ENCODE assay signal across 8 cellular contexts in the genomic region with DNA sequence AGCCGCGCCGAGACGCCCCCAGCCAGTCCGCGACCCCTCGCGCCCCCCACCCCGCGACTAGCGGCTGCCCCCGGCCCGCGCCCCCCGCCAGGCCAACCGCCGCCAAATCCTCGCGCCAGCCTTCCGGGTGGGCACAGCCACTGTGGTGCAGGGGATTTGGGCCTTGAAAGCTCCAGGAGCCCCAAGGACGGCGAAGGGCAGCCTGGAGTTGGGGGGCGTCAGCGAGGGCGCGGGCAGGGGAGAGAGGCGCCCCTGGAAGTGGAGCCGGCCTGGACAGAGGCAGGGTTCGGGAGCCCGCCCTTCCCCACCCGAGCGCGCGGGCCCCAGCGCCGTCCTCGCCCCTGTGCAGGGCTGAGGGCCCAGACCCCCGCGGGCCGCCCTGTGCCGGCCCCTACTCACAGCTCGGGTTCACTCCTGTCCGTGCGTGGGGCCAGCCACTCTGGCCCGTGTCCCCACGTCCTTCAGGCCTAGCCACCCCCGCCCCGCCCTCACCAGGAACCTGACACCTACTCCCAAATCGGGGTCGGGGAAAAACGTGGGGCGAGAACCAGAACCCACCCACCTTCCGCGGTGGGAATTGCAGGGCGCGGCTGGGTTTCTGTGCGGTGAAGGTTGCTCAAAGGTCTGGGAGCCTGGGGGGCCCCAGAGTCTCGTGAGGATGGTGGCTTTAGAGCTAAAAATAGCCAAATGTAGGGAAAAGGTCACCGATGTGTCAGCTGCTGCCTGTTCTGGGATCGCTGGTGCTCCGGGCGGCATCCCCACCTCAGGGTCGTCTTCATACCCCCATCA. TPM values are rescaled to one million over a fixed set of nuclear protein-coding genes. Genes with fewer than 3 reads are reported as not detected.
DNase-seq lines count a peak whose midpoint lies in the region; ATAC-seq and TF ChIP-seq lines count a peak whose summit lies in the region.

Gene CPT1B (minus strand): TSS at position 441 of the 789 bp plus-strand sequence. CDS start 512 bp downstream, outside the sequence.

- H3K4me1 Mint-ChIP-seq in CD14-positive monocyte, result peaks cover 32% of the 10 kb centered on the region
- H3K4me1 Mint-ChIP-seq in T-helper 17 cell, result peaks cover 16% of the 10 kb centered on the region

- no CpG with 5 or more reads among the region's 63 CpGs for WGBS in trophoblast cell (ENCODE audit: extremely low coverage, insufficient coverage, insufficient read length)

- no peak within 1 kb of the TSS for H2BK12ac ChIP-seq in trophoblast cell (ENCODE audit: low read length)

- intact Hi-C loops in CD14-positive monocyte (cut with micrococcal nuclease), result loop anchor here in 1 of 2 donors (5.0 kb wide), 1 partner anchor 66 kb away; no protein-coding TSS in a partner anchor

- H4K12ac ChIP-seq in trophoblast cell (ENCODE audit: low read depth, low read length), result no peak within 1 kb of the TSS

- no peak within 1 kb of the TSS for H2BK5ac ChIP-seq in trophoblast cell (ENCODE audit: low read depth, low read length, poor library complexity)

- DNase-seq in CD14-positive monocyte (ENCODE audit: low spot score) (no peak), T-helper 17 cell (no peak), cardiac muscle cell (ENCODE audit: low read depth in 1 of 2, low spot score in 1 of 2) (peak; percentile 42 to 53), trophoblast cell (peak in 1 of 2 donors; percentile 30), superior temporal gyrus (ENCODE audit: extremely low spot score) (no peak), NCI-H345 treated with DMSO at 0.1 percent for 48 hours (lab: John Stamatoyannopoulos, UW; ENCODE audit: unreplicated experiment) (no peak), G401 (ENCODE audit: low spot score) (no peak)

- H2AK5ac ChIP-seq in trophoblast cell (ENCODE audit: low read length), result no peak within 1 kb of the TSS

- H3K27ac Mint-ChIP-seq in CD14-positive monocyte (peak within 1 kb of the TSS in 1 of 7 donors; percentile 53), T-helper 17 cell (peak within 1 kb of the TSS; percentile 39)

- no peak within 1 kb of the TSS for H3K4ac ChIP-seq in trophoblast cell (ENCODE audit: low read depth, low read length)

- H3K9ac ChIP-seq in trophoblast cell (ENCODE audit: low read length), result no peak within 1 kb of the TSS

- in situ Hi-C loops in G401 (cut with HindIII; ENCODE audit: low sequenced_read_pairs), result loop anchor here (10.0 kb wide), 1 partner anchor 83 kb away; no protein-coding TSS in a partner anchor

- H3K4me3 Mint-ChIP-seq in CD14-positive monocyte, result peak within 1 kb of the TSS; percentile 4 to 60
- peak within 1 kb of the TSS; percentile 31 for H3K4me3 Mint-ChIP-seq in T-helper 17 cell

- H3K27me3 Mint-ChIP-seq in CD14-positive monocyte (ENCODE audit: low read depth in 3 of 3) (peaks cover 2 to 8% (median 7%) of the 10 kb centered on the region in 3 donors), T-helper 17 cell (no peaks in the 10 kb centered on the region)

- ATAC-seq in T-helper 17 cell, result no peak
- ATAC-seq in GM18858 (IDR thresholded peaks at IDR 0.05; ENCODE audit: unreplicated experiment), result no peak

- TF ChIP-seq CTCF in CD14-positive monocyte (IDR thresholded peaks at IDR 0.05) (no peak), cardiac muscle cell (IDR thresholded peaks at IDR 0.05; ENCODE audit: low read depth, low read length) (peak; percentile 13)

- H4K8ac ChIP-seq in trophoblast cell (ENCODE audit: low read depth, low read length), result no peak within 1 kb of the TSS

- H3K36me3 Mint-ChIP-seq in CD14-positive monocyte (peaks cover 38 to 58% of the 10 kb centered on the region in 2 donors), T-helper 17 cell (ENCODE audit: low read depth) (no peaks in the 10 kb centered on the region)

- H2AFZ ChIP-seq in trophoblast cell (ENCODE audit: insufficient read depth, low read length, poor library complexity), result no peak within 1 kb of the TSS

- no peak within 1 kb of the TSS for H3K4me3 ChIP-seq in cardiac muscle cell
- H3K4me3 ChIP-seq in trophoblast cell (ENCODE audit: low read depth, low read length), result peak within 1 kb of the TSS; percentile 7

- no peaks in the 10 kb centered on the region for H3K9me3 ChIP-seq in T-helper 17 cell (ENCODE audit: control insufficient read depth, low read length, poor library complexity, severe bottlenecking)
- H3K9me3 ChIP-seq in cardiac muscle cell (ENCODE audit: low read depth), result no peaks in the 10 kb centered on the region
- peaks cover 2% of the 10 kb centered on the region for H3K9me3 ChIP-seq in trophoblast cell (ENCODE audit: insufficient read depth, low read depth, low read length)

- peaks cover 21% of the 10 kb centered on the region for H3K4me1 ChIP-seq in cardiac muscle cell (ENCODE audit: low read depth)
- H3K4me1 ChIP-seq in trophoblast cell (ENCODE audit: control insufficient read depth in 1 of 2, insufficient read depth in 2 of 2, low read length in 2 of 2), result peaks cover 7 to 8% of the 10 kb centered on the region in 2 experiments

- peaks cover 7% of the 10 kb centered on the region for H3K79me1 ChIP-seq in trophoblast cell (ENCODE audit: low read length)

- H3K27ac ChIP-seq in cardiac muscle cell (peak within 1 kb of the TSS; percentile 93), trophoblast cell (ENCODE audit: low read depth, low read length) (no peak within 1 kb of the TSS)

- no peak within 1 kb of the TSS for H3K18ac ChIP-seq in trophoblast cell (ENCODE audit: low read length)

- H3K4me2 ChIP-seq in trophoblast cell (ENCODE audit: low read length), result no peak within 1 kb of the TSS

- H3K36me3 ChIP-seq in cardiac muscle cell (no peaks in the 10 kb centered on the region), trophoblast cell (ENCODE audit: control insufficient read depth in 1 of 2, insufficient read depth in 2 of 2, low read length in 2 of 2) (peaks cover 52 to 56% of the 10 kb centered on the region in 2 experiments)

- H3K23ac ChIP-seq in trophoblast cell (ENCODE audit: low read length), result no peak within 1 kb of the TSS

- peaks cover 7% of the 10 kb centered on the region for H3K79me2 ChIP-seq in trophoblast cell (ENCODE audit: control insufficient read depth, insufficient read depth, low read length, poor library complexity)

- H3K27me3 ChIP-seq in cardiac muscle cell (no peaks in the 10 kb centered on the region), trophoblast cell (ENCODE audit: insufficient read depth, low read length) (no peaks in the 10 kb centered on the region)

- no peak within 1 kb of the TSS for H3K14ac ChIP-seq in trophoblast cell (ENCODE audit: low read length)

- no peaks in the 10 kb centered on the region for H3K9me3 Mint-ChIP-seq in CD14-positive monocyte

- H2BK120ac ChIP-seq in trophoblast cell (ENCODE audit: insufficient read depth, low read length, poor library complexity), result no peak within 1 kb of the TSS

- H4K91ac ChIP-seq in trophoblast cell (ENCODE audit: low read depth, low read length), result no peak within 1 kb of the TSS

RNA-seq across cellular contexts. Expression of gene CPT1B, which starts in this region (rescaled TPM):
- polyA plus RNA-seq in CD14-positive monocyte (under 1 TPM in 1 of 2 donors, not detected in 1; 0.18 TPM), cardiac muscle cell (53.1 and 58.7 TPM in 2 replicates)
- total RNA-seq in T-helper 17 cell (10 to 100 TPM; 40.0 to 59.5 TPM), cardiac muscle cell (25.7 and 39.1 TPM in 2 replicates)
- 18.3 and 19.4 TPM in 2 replicates for polyA plus RNA-seq in trophoblast cell (2013)
- 3.4 and 5.8 TPM in 2 replicates for total RNA-seq in G401 (2014; rRNA removed; shearing (Covaris generic))

Comparison
In these comparisons a context has a peak if more than half of its experiments do, and no peak if none do; other contexts are left out.
1. RNA of gene CPT1B (polyA plus RNA-seq): 53.1 to 58.7 TPM in cardiac muscle cell; 0.18 TPM in CD14-positive monocyte; every median in the first group is over 10 times any median in the second.
2. DNase-seq: peak in cardiac muscle cell (2 of 2); none in CD14-positive monocyte (single experiment), T-helper 17 cell (0 of 3), superior temporal gyrus (single experiment), NCI-H345 treated with DMSO at 0.1 percent for 48 hours (single experiment) and G401 (single experiment).